In genomic region chr1:27517907-27518718, GRCh38 we compare ENCODE assay signal across 12 cellular contexts. TPM values are rescaled to one million over a fixed set of nuclear protein-coding genes. Genes with fewer than 3 reads are reported as not detected.
DNase-seq lines count a peak whose midpoint lies in the region; ATAC-seq and TF ChIP-seq lines count a peak whose summit lies in the region.
"Had no signal": no experiment of that assay in that cellular context is flagged by ENCODE, and none has a peak within 500 bp of the region (broad histone marks: within the 10 kb centered on the region; RNA-seq: fewer than 3 reads in every experiment).

No MANE protein-coding gene starts in this region.

- peak overlapping the region; percentile 68 for H3K27ac Mint-ChIP-seq in CD8-positive, alpha-beta T cell
- H3K27ac Mint-ChIP-seq in nephron = peak overlapping the region; percentile 85 to 98 (median 94)
- no peak overlapping the region; the same call in 1 of the 2 replicates for H3K27ac Mint-ChIP-seq in HFFc6
- H3K27ac Mint-ChIP-seq: activated T-helper 2 cell treated with anti-CD3 and anti-CD28 coated beads, Interferon-gamma antibody, Interleukin-2, Interleukin-4, amounts not matched to agents 10 μg/mL and 5 μg/mL and 100 μg/mL, durations not matched to agents 14 hours and 24 hours and 36 hours; T-helper 2 cell treated with Interferon-gamma antibody and Interleukin-4, amounts not matched to agents 5 μg/mL and 100 μg/mL, for 36 hours had no signal

- no peak overlapping the region for H3K9ac ChIP-seq in MM.1S (ENCODE audit: low read length)

- no peaks in the 10 kb centered on the region for H3K9me3 Mint-ChIP-seq in CD8-positive, alpha-beta T cell
- H3K9me3 Mint-ChIP-seq in nephron (no peaks in the 10 kb centered on the region), HFFc6 (no peaks in the 10 kb centered on the region)
- H3K9me3 Mint-ChIP-seq: activated T-helper 2 cell treated with anti-CD3 and anti-CD28 coated beads, Interferon-gamma antibody, Interleukin-2, Interleukin-4, amounts not matched to agents 10 μg/mL and 5 μg/mL and 100 μg/mL, durations not matched to agents 14 hours and 24 hours and 36 hours; T-helper 2 cell treated with Interferon-gamma antibody and Interleukin-4, amounts not matched to agents 5 μg/mL and 100 μg/mL, for 36 hours had no signal

- H3K36me3 ChIP-seq in CD8-positive, alpha-beta T cell (ENCODE audit: insufficient read depth, low read length) = no peaks in the 10 kb centered on the region
- no peaks in the 10 kb centered on the region for H3K36me3 ChIP-seq in ectodermal cell (ENCODE audit: control insufficient read depth, insufficient read depth, low read length)
- H3K36me3 ChIP-seq in MM.1S (replicated peaks; ENCODE audit: insufficient read depth, low read length) = no peaks in the 10 kb centered on the region

- no peaks in the 10 kb centered on the region for H3K9me3 ChIP-seq in CD8-positive, alpha-beta T cell (ENCODE audit: low read length)
- no peaks in the 10 kb centered on the region for H3K9me3 ChIP-seq in ectodermal cell (ENCODE audit: control insufficient read depth, low read length)
- H3K9me3 ChIP-seq in MM.1S (replicated peaks; ENCODE audit: insufficient read depth, low read length) = no peaks in the 10 kb centered on the region

- no peak overlapping the region for H2AFZ ChIP-seq in MM.1S (ENCODE audit: low read length)

- no peaks in the 10 kb centered on the region for H3F3A ChIP-seq in MM.1S (ENCODE audit: insufficient read depth, low read length)

- H3K4me3 ChIP-seq in CD8-positive, alpha-beta T cell (ENCODE audit: low read depth, low read length) = no peak overlapping the region
- H3K4me3 ChIP-seq in ectodermal cell (ENCODE audit: insufficient read depth, low read depth, low read length) = no peak overlapping the region
- no peak overlapping the region for H3K4me3 ChIP-seq in MM.1S (ENCODE audit: low read length)
- H3K4me3 ChIP-seq: dorsolateral prefrontal cortex had no signal

- H3K79me2 ChIP-seq in MM.1S (ENCODE audit: low read length) = no peaks in the 10 kb centered on the region

- H3K27me3 ChIP-seq in CD8-positive, alpha-beta T cell (ENCODE audit: insufficient read depth, low read length) = no peaks in the 10 kb centered on the region
- H3K27me3 ChIP-seq in ectodermal cell (ENCODE audit: control insufficient read depth, insufficient read depth, low read length, poor library complexity, severe bottlenecking) (no peaks in the 10 kb centered on the region), MM.1S (replicated peaks; ENCODE audit: insufficient read depth, low read length) (no peaks in the 10 kb centered on the region)
- H3K27me3 ChIP-seq: dorsolateral prefrontal cortex had no signal

- no peak overlapping the region for H3K4me3 Mint-ChIP-seq in CD8-positive, alpha-beta T cell
- H3K4me3 Mint-ChIP-seq in nephron = peak overlapping the region in 2 of 3 experiments; percentile 4 to 15
- no peak overlapping the region for H3K4me3 Mint-ChIP-seq in HFFc6
- H3K4me3 Mint-ChIP-seq: T-helper 2 cell treated with Interferon-gamma antibody and Interleukin-4, amounts not matched to agents 5 μg/mL and 100 μg/mL, for 36 hours had no signal

- ATAC-seq in CD8-positive, alpha-beta T cell = no peak

- no peak overlapping the region for H3K4me2 ChIP-seq in MM.1S (ENCODE audit: low read depth, low read length)

- intact Hi-C loops in CD8-positive, alpha-beta T cell (cut with DNase I, micrococcal nuclease) = no loop called here

- H3K9me2 ChIP-seq in MM.1S (replicated peaks; ENCODE audit: insufficient read depth, low read length) = no peaks in the 10 kb centered on the region

- CTCF ChIA-PET in CD8-positive, alpha-beta T cell (lab: Charles Lee) = no interaction called here

- H3K36me3 Mint-ChIP-seq in CD8-positive, alpha-beta T cell = peaks cover 7% of the 10 kb centered on the region
- H3K36me3 Mint-ChIP-seq in nephron (ENCODE audit: low read depth) (no peaks in the 10 kb centered on the region), HFFc6 (ENCODE audit: low read depth) (no peaks in the 10 kb centered on the region)

- H3K4me1 ChIP-seq in CD8-positive, alpha-beta T cell (ENCODE audit: insufficient read depth, low read length) = peaks cover 34% of the 10 kb centered on the region
- H3K4me1 ChIP-seq in ectodermal cell (ENCODE audit: control insufficient read depth, insufficient read depth, low read length) = peaks cover 65% of the 10 kb centered on the region
- H3K4me1 ChIP-seq in MM.1S (ENCODE audit: low read length) = peaks cover 8% of the 10 kb centered on the region; the same call in 1 of the 2 replicates

- TF ChIP-seq CTCF in CD8-positive, alpha-beta T cell (IDR thresholded peaks at IDR 0.05) = no peak
- TF ChIP-seq CTCF in nephron (IDR thresholded peaks at IDR 0.05; ENCODE audit: unreplicated experiment in 3 of 3) (no peak), MM.1S (IDR thresholded peaks at IDR 0.05; ENCODE audit: low read length) (no peak), HFFc6 (IDR thresholded peaks at IDR 0.05) (no peak)

- 81 to 85% methylated on average over 21 of the region's 21 CpGs for WGBS in ectodermal cell, 2 experiments

- H3K27ac ChIP-seq in CD8-positive, alpha-beta T cell (ENCODE audit: low read depth, low read length) = no peak overlapping the region
- peak overlapping the region; percentile 38 for H3K27ac ChIP-seq in ectodermal cell (ENCODE audit: insufficient read depth, low read depth, low read length, poor library complexity, severe bottlenecking)
- H3K27ac ChIP-seq in MM.1S (ENCODE audit: low read length) = no peak overlapping the region

- no peak for DNase-seq in CD8-positive, alpha-beta T cell
- DNase-seq in LoVo (ENCODE audit: low spot score) (peak; percentile 78), MM.1S (no peak), NCI-H1048 (lab: John Stamatoyannopoulos, UW) (no peak), cerebellar cortex (ENCODE audit: low spot score) (no peak), HFFc6 (no peak)
- DNase-seq: NCI-H446 treated with DMSO at 0.1 percent for 48 hours had no signal

- H3K4me1 Mint-ChIP-seq in CD8-positive, alpha-beta T cell (ENCODE audit: low read depth) = peaks cover 48% of the 10 kb centered on the region
- H3K4me1 Mint-ChIP-seq in nephron (peaks cover 82% of the 10 kb centered on the region), HFFc6 (ENCODE audit: low read depth) (peaks cover 20% of the 10 kb centered on the region)

- no peaks in the 10 kb centered on the region for H4K20me1 ChIP-seq in MM.1S (ENCODE audit: insufficient read depth, low read length)

- no peaks in the 10 kb centered on the region for H3K27me3 Mint-ChIP-seq in CD8-positive, alpha-beta T cell (ENCODE audit: low read depth)
- H3K27me3 Mint-ChIP-seq in nephron (ENCODE audit: low read depth) (no peaks in the 10 kb centered on the region), HFFc6 (ENCODE audit: insufficient read depth) (peaks cover 3% of the 10 kb centered on the region)

- POLR2A ChIA-PET in CD8-positive, alpha-beta T cell (lab: Charles Lee) = no interaction called here

RNA-seq across cellular contexts. Expression of gene WASF2, which starts 28.1 kb away (rescaled TPM):
- total RNA-seq in CD8-positive, alpha-beta T cell = 10 to 100 TPM; 91.6 to 95.0 TPM
- 73.2 TPM for polyA plus RNA-seq in ectodermal cell (2013, experiment 1 of 4)
- polyA plus RNA-seq in ectodermal cell (2013, experiment 2 of 4) = 80.6 TPM
- 57.9 TPM for polyA plus RNA-seq in ectodermal cell (2013, experiment 3 of 4)
- 63.2 TPM for polyA plus RNA-seq in ectodermal cell (2013, experiment 4 of 4)
- total RNA-seq in HFFc6 (2021; fragmentation: NEBNext Ultra II Directional; extraction: Animal tissue kit (Norgen Biotek cat#: 25700)) = 10 to 100 TPM; 84.4 to 99.7 (median 93.1) TPM

Comparison
In these comparisons a context has a peak if more than half of its experiments do, and no peak if none do; other contexts are left out.
1. H3K4me3 Mint-ChIP-seq: peak in nephron (2 of 3); none in CD8-positive, alpha-beta T cell (single experiment) and HFFc6 (single experiment).